8 cellular contexts compared by ENCODE assay signal in genomic region chr5:127072861-127073846, GRCh38. TPM values are rescaled to one million over a fixed set of nuclear protein-coding genes. Genes with fewer than 3 reads are reported as not detected.
DNase-seq lines count a peak whose midpoint lies in the region; TF ChIP-seq lines count a peak whose summit lies in the region.

Gene C5orf63 (minus strand): TSS chr5:127073502. CDS start chr5:127058995, 14,507 bp downstream.

- no peak within 1 kb of the TSS for H3K4ac ChIP-seq in mesendoderm (ENCODE audit: low read depth, low read length)

- in situ Hi-C loops in GM13977 (cut with MboI; ENCODE audit: low pct_unique_long_range_greater_than_20kb, low sequenced_read_pairs, unreplicated experiment) (no loop called here), KBM-7 (cut with MboI; ENCODE audit: low pct_unique_long_range_greater_than_20kb, low sequenced_read_pairs) (no loop called here)

- peak within 1 kb of the TSS; percentile 87 for H3K4me3 Mint-ChIP-seq in HFFc6

- no peak for TF ChIP-seq CTCF in GM13977 (IDR thresholded peaks at IDR 0.05; ENCODE audit: extremely low read depth, insufficient read depth, missing control alignments)
- TF ChIP-seq CTCF in HFFc6 (IDR thresholded peaks at IDR 0.05) = no peak

- no peak within 1 kb of the TSS for H4K8ac ChIP-seq in mesendoderm (ENCODE audit: low read depth, low read length)

- H3K23ac ChIP-seq in mesendoderm (ENCODE audit: low read length) = no peak within 1 kb of the TSS

- no peak within 1 kb of the TSS for H3K4me2 ChIP-seq in mesendoderm (ENCODE audit: low read length)

- DNase-seq in GM13977 (ENCODE audit: low spot score) (peak; percentile 85), HFFc6 (no peak), NCI-H2029 treated with DMSO at 0.1 percent for 48 hours (lab: John Stamatoyannopoulos, UW) (peak; percentile 33), cortex of kidney (lab: John Stamatoyannopoulos, UW) (peak; percentile 13), mesendoderm (no peak), KBM-7 (no peak)
- DNase-seq in activated CD4-positive, alpha-beta T cell treated with anti-CD3 and anti-CD28 coated beads for 48 hours = peak; percentile 83
- DNase-seq in stimulated activated CD8-positive, alpha-beta memory T cell treated with anti-CD3 and anti-CD28 coated beads, Interleukin-4, amount 100 ng/mL, for 24 hours (ENCODE audit: low read depth) = peak; percentile 65

- peak within 1 kb of the TSS; percentile 17 for H3K27ac ChIP-seq in mesendoderm (ENCODE audit: low read depth, low read length)

- H3K9me3 Mint-ChIP-seq in HFFc6 = no peaks in the 10 kb centered on the region

- peak within 1 kb of the TSS; percentile 40 for H2AK5ac ChIP-seq in mesendoderm (ENCODE audit: low read length)

- H3K27me3 Mint-ChIP-seq in HFFc6 (ENCODE audit: insufficient read depth) = no peaks in the 10 kb centered on the region

- H2BK5ac ChIP-seq in mesendoderm (ENCODE audit: low read length) = peak within 1 kb of the TSS; percentile 76

- H3K4me3 ChIP-seq in mesendoderm (ENCODE audit: low read length) = no peak within 1 kb of the TSS

- peak within 1 kb of the TSS; percentile 53; the same call in 1 of the 2 replicates for H3K27ac Mint-ChIP-seq in HFFc6

- H2BK120ac ChIP-seq in mesendoderm (ENCODE audit: low read depth, low read length) = peak within 1 kb of the TSS; percentile 34

- no peaks in the 10 kb centered on the region for H3K36me3 Mint-ChIP-seq in HFFc6 (ENCODE audit: low read depth)

- no peaks in the 10 kb centered on the region for H3K79me1 ChIP-seq in mesendoderm (ENCODE audit: low read length)

- peak within 1 kb of the TSS; percentile 71 for H3K18ac ChIP-seq in mesendoderm (ENCODE audit: low read length)

- no peaks in the 10 kb centered on the region for H3K79me2 ChIP-seq in mesendoderm (ENCODE audit: control insufficient read depth, insufficient read depth, low read length)

- peak within 1 kb of the TSS; percentile 22 for H3K56ac ChIP-seq in mesendoderm (ENCODE audit: low read length)

- no peak within 1 kb of the TSS for H3K9ac ChIP-seq in mesendoderm (ENCODE audit: low read length)

- H3K4me1 ChIP-seq in mesendoderm (ENCODE audit: control insufficient read depth, low read depth, low read length) = peaks cover 10% of the 10 kb centered on the region

- H2BK15ac ChIP-seq in mesendoderm (replicated peaks; ENCODE audit: low read depth) = no peak within 1 kb of the TSS

- WGBS in mesendoderm (ENCODE audit: extremely low coverage, insufficient coverage, low lambda C conversion rate) = no CpG with 5 or more reads among the region's 56 CpGs

- no peaks in the 10 kb centered on the region for H3K27me3 ChIP-seq in mesendoderm (ENCODE audit: insufficient read depth, low read length, poor library complexity)

- H4K5ac ChIP-seq in mesendoderm (ENCODE audit: low read length) = no peak within 1 kb of the TSS

- H3K36me3 ChIP-seq in mesendoderm (ENCODE audit: control insufficient read depth, insufficient read depth, low read length) = no peaks in the 10 kb centered on the region

- peaks cover 21% of the 10 kb centered on the region for H3K4me1 Mint-ChIP-seq in HFFc6 (ENCODE audit: low read depth)

RNA-seq across cellular contexts. Expression of gene C5orf63, which starts in this region (rescaled TPM):
- 1 to 10 TPM in 2 of 6 experiments, under 1 TPM in 4; 0.41 to 3.8 (median 0.71) TPM for total RNA-seq in HFFc6 (2021; fragmentation: NEBNext Ultra II Directional; extraction: Animal tissue kit (Norgen Biotek cat#: 25700))
- polyA plus RNA-seq in mesendoderm (2013, experiment 1 of 2) = 0.72 TPM
- polyA plus RNA-seq in mesendoderm (2013, experiment 2 of 2) = 0.49 TPM

Comparison
In these comparisons a context has a peak if more than half of its experiments do, and no peak if none do; other contexts are left out.
1. DNase-seq: peak in GM13977 (single experiment), NCI-H2029 treated with DMSO at 0.1 percent for 48 hours (single experiment), activated CD4-positive, alpha-beta T cell treated with anti-CD3 and anti-CD28 coated beads for 48 hours (single experiment), cortex of kidney (single experiment) and stimulated activated CD8-positive, alpha-beta memory T cell treated with anti-CD3 and anti-CD28 coated beads, Interleukin-4, amount 100 ng/mL, for 24 hours (single experiment); none in HFFc6 (single experiment), mesendoderm (single experiment) and KBM-7 (single experiment).